In genomic region chr1:230641346-230641745, GRCh38 we compare ENCODE assay signal across 9 cellular contexts. TPM values are rescaled to one million over a fixed set of nuclear protein-coding genes. Genes with fewer than 3 reads are reported as not detected.
DNase-seq lines count a peak whose midpoint lies in the region; ATAC-seq and TF ChIP-seq lines count a peak whose summit lies in the region.
"Had no signal": no experiment of that assay in that cellular context is flagged by ENCODE, and none has a peak within 500 bp of the region (broad histone marks: within the 10 kb centered on the region; RNA-seq: fewer than 3 reads in every experiment).

No MANE protein-coding gene starts in this region.

- H3K4me1 Mint-ChIP-seq in activated naive CD4-positive, alpha-beta T cell treated with anti-CD3 and anti-CD28 coated beads, Interleukin-2, amount 10 ng/mL, durations not matched to agents 7 days and 5 days, result peaks cover 35% of the 10 kb centered on the region
- H3K4me1 Mint-ChIP-seq in WTC11, result peaks cover 24% of the 10 kb centered on the region
- H3K4me1 Mint-ChIP-seq in glutamatergic neuron (ENCODE audit: low read depth, unreplicated experiment), result peaks cover 7% of the 10 kb centered on the region

- ATAC-seq in WTC11 (no peak), HG03521 (IDR thresholded peaks at IDR 0.05; ENCODE audit: unreplicated experiment) (no peak), HG03342 (IDR thresholded peaks at IDR 0.05; ENCODE audit: unreplicated experiment) (no peak)

- no peaks in the 10 kb centered on the region for H3K9me3 Mint-ChIP-seq in activated naive CD4-positive, alpha-beta T cell treated with anti-CD3 and anti-CD28 coated beads, Interleukin-2, amount 10 ng/mL, durations not matched to agents 7 days and 5 days
- H3K9me3 Mint-ChIP-seq in WTC11 (no peaks in the 10 kb centered on the region), glutamatergic neuron (ENCODE audit: unreplicated experiment) (peaks cover 3% of the 10 kb centered on the region)

- CTCF ChIA-PET in activated naive CD4-positive, alpha-beta T cell treated with anti-CD3 and anti-CD28 coated beads, Interleukin-2, amount 10 ng/mL, durations not matched to agents 7 days and 5 days (lab: Charles Lee), result interaction anchor here (1.0 to 2.5 kb wide), 2 partner anchors 8 to 10 kb away, joined by 3 to 8 read pairs; no protein-coding TSS in a partner anchor
- CTCF ChIA-PET in WTC11 (lab: Charles Lee), result interaction anchor here (0.6 to 2.4 kb wide), 25 partner anchors 20 to 650 kb away, joined by 3 to 30 read pairs (median 4); no protein-coding TSS in a partner anchor

- H3K27me3 Mint-ChIP-seq in activated naive CD4-positive, alpha-beta T cell treated with anti-CD3 and anti-CD28 coated beads, Interleukin-2, amount 10 ng/mL, durations not matched to agents 7 days and 5 days, result peaks cover 23% of the 10 kb centered on the region
- H3K27me3 Mint-ChIP-seq in WTC11 (ENCODE audit: low read depth) (peaks cover 5% of the 10 kb centered on the region), glutamatergic neuron (ENCODE audit: unreplicated experiment) (peaks cover 5% of the 10 kb centered on the region)

- H3K36me3 Mint-ChIP-seq in activated naive CD4-positive, alpha-beta T cell treated with anti-CD3 and anti-CD28 coated beads, Interleukin-2, amount 10 ng/mL, durations not matched to agents 7 days and 5 days, result peaks cover 8% of the 10 kb centered on the region
- H3K36me3 Mint-ChIP-seq in WTC11 (peaks cover 3% of the 10 kb centered on the region; the same call in 1 of the 2 replicates), glutamatergic neuron (ENCODE audit: unreplicated experiment) (peaks cover 5% of the 10 kb centered on the region)

- TF ChIP-seq CTCF in WTC11 (IDR thresholded peaks at IDR 0.05) (no peak), glutamatergic neuron (IDR thresholded peaks at IDR 0.05; ENCODE audit: partially characterized antibody, unreplicated experiment) (no peak)

- peak overlapping the region; percentile 27 for H3K4me3 Mint-ChIP-seq in activated naive CD4-positive, alpha-beta T cell treated with anti-CD3 and anti-CD28 coated beads, Interleukin-2, amount 10 ng/mL, durations not matched to agents 7 days and 5 days
- H3K4me3 Mint-ChIP-seq in WTC11, result peak overlapping the region; percentile 100
- H3K4me3 Mint-ChIP-seq in glutamatergic neuron (ENCODE audit: unreplicated experiment), result peak overlapping the region; percentile 96

- DNase-seq in activated naive CD4-positive, alpha-beta T cell treated with anti-CD3 and anti-CD28 coated beads, Interleukin-2, amount 10 ng/mL, durations not matched to agents 7 days and 5 days, result no peak
- DNase-seq in activated naive CD4-positive, alpha-beta T cell treated with Interleukin-2 at 50 U/mL for 16 hours, result no peak
- DNase-seq in WTC11 (ENCODE audit: low spot score) (no peak), glutamatergic neuron (no peak), superior temporal gyrus (ENCODE audit: extremely low spot score) (peak; percentile 53), medulla oblongata (ENCODE audit: extremely low spot score) (no peak)
- DNase-seq: stimulated activated CD4-positive, alpha-beta T cell treated with anti-CD3 and anti-CD28 coated beads, Interleukin-15, amount 100 ng/mL, for 24 hours had no signal

- POLR2A ChIA-PET in WTC11 (lab: Charles Lee), result interaction anchor here (1.6 kb wide), 1 partner anchor 111 kb away, joined by 3 read pairs; no protein-coding TSS in a partner anchor

- H3K27ac Mint-ChIP-seq in activated naive CD4-positive, alpha-beta T cell treated with anti-CD3 and anti-CD28 coated beads, Interleukin-2, amount 10 ng/mL, durations not matched to agents 7 days and 5 days, result no peak overlapping the region
- peak overlapping the region; percentile 59; the same call in 1 of the 2 replicates for H3K27ac Mint-ChIP-seq in WTC11
- H3K27ac Mint-ChIP-seq in glutamatergic neuron (ENCODE audit: unreplicated experiment), result no peak overlapping the region

TF ChIP-seq in WTC11, 78 proteins besides CTCF, POLR2A, EP300 and RAD21 (continues in another document):
- TF ChIP-seq HMGXB4 (CRISPR knock-in tag; IDR thresholded peaks at IDR 0.05) (no peak), TEAD4 (CRISPR knock-in tag; IDR thresholded peaks at IDR 0.05) (no peak), FOXP1 (CRISPR knock-in tag; IDR thresholded peaks at IDR 0.05; ENCODE audit: borderline replicate concordance) (no peak), ELF4 (CRISPR knock-in tag; IDR thresholded peaks at IDR 0.05; ENCODE audit: low read depth) (no peak), ERG (CRISPR knock-in tag; IDR thresholded peaks at IDR 0.05) (no peak), ZNF138 (CRISPR knock-in tag; conservative IDR thresholded peaks at IDR 0.05) (no peak), MXD4 (CRISPR knock-in tag; IDR thresholded peaks at IDR 0.05; ENCODE audit: borderline replicate concordance) (no peak), ESRRA (CRISPR knock-in tag; IDR thresholded peaks at IDR 0.05; ENCODE audit: borderline replicate concordance) (no peak), PRRX2 (CRISPR knock-in tag; IDR thresholded peaks at IDR 0.05) (no peak), OVOL2 (CRISPR knock-in tag; IDR thresholded peaks at IDR 0.05; ENCODE audit: borderline replicate concordance) (no peak), ZNF396 (CRISPR knock-in tag; IDR thresholded peaks at IDR 0.05; ENCODE audit: borderline replicate concordance) (no peak), NFYB (CRISPR knock-in tag; conservative IDR thresholded peaks at IDR 0.05; ENCODE audit: low read depth) (no peak), SMAD3 (CRISPR knock-in tag; IDR thresholded peaks at IDR 0.05; ENCODE audit: borderline replicate concordance) (no peak), ZNF532 (CRISPR knock-in tag; IDR thresholded peaks at IDR 0.05; ENCODE audit: borderline replicate concordance) (no peak)
- TF ChIP-seq, protein P1, sequence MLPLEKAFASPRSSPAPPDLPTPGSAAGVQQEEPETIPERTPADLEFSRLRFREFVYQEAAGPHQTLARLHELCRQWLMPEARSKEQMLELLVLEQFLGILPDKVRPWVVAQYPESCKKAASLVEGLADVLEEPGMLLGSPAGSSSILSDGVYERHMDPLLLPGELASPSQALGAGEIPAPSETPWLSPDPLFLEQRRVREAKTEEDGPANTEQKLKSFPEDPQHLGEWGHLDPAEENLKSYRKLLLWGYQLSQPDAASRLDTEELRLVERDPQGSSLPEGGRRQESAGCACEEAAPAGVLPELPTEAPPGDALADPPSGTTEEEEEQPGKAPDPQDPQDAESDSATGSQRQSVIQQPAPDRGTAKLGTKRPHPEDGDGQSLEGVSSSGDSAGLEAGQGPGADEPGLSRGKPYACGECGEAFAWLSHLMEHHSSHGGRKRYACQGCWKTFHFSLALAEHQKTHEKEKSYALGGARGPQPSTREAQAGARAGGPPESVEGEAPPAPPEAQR (CRISPR knock-in tag; IDR thresholded peaks at IDR 0.05), result no peak

RNA-seq across cellular contexts. Expression of gene COG2, which starts 0.9 kb away (rescaled TPM):
- total RNA-seq in WTC11 (2021), result 30.9 to 32.0 TPM (median 31.1 TPM) in 3 replicates
- total RNA-seq in glutamatergic neuron (ENCODE audit: unreplicated experiment), result 29.0 TPM

Comparison
In these comparisons a context has a peak if more than half of its experiments do, and no peak if none do; other contexts are left out.
1. H3K4me3 Mint-ChIP-seq: peak in every context shown above with its lines; median percentile 100 in WTC11; 96 in glutamatergic neuron; 27 in activated naive CD4-positive, alpha-beta T cell treated with anti-CD3 and anti-CD28 coated beads, Interleukin-2, amount 10 ng/mL, durations not matched to agents 7 days and 5 days.